ENCODE assay signal across 7 cellular contexts in genomic region chr1:27710574-27710973, GRCh38.
"Had no signal": no experiment of that assay in that cellular context is flagged by ENCODE, and none has a peak within 500 bp of the region (broad histone marks: within the 10 kb centered on the region; RNA-seq: fewer than 3 reads in every experiment).

No MANE protein-coding gene starts in this region.

- H3K36me3 Mint-ChIP-seq: IgD-negative memory B cell had no signal

- ATAC-seq: HepG2, K562 had no signal

- H3K27ac Mint-ChIP-seq: IgD-negative memory B cell had no signal

- H3K4me3 Mint-ChIP-seq: IgD-negative memory B cell had no signal

- DNase-seq: IMR-90, KBM-7, KG1 had no signal

- FAIRE-seq: HepG2, HTR-8/SVneo, K562 had no signal
